Comparison of ENCODE assay signal across 23 cellular contexts in genomic region chr7:1204460-1204859, GRCh38. TPM values are rescaled to one million over a fixed set of nuclear protein-coding genes. Genes with fewer than 3 reads are reported as not detected.
"Had no signal": no experiment of that assay in that cellular context is flagged by ENCODE, and none has a peak within 500 bp of the region (broad histone marks: within the 10 kb centered on the region; RNA-seq: fewer than 3 reads in every experiment).

No MANE protein-coding gene starts in this region.

- H3K4me3 Mint-ChIP-seq: activated B cell treated with CpG ODN at 0.5 μM for 24 hours; activated CD4-positive, alpha-beta T cell treated with anti-CD3 and anti-CD28 coated beads for 36 hours; activated naive CD4-positive, alpha-beta T cell treated with anti-CD3 and anti-CD28 coated beads, Interleukin-2, amount 10 ng/mL, durations not matched to agents 7 days and 5 days; T-helper 1 cell treated with Interleukin-12 subunit alpha and Interleukin-12 subunit beta and Interleukin-4 antibody, amounts not matched to agents 30 μg/mL and 1 μg/mL, for 36 hours had no signal

- ATAC-seq: activated CD4-positive, alpha-beta T cell treated with anti-CD3 and anti-CD28 coated beads for 36 hours; body of pancreas; gastroesophageal sphincter; right lobe of liver had no signal

- H3K27ac Mint-ChIP-seq: activated B cell treated with CpG ODN at 0.5 μM for 24 hours; activated CD4-positive, alpha-beta T cell treated with anti-CD3 and anti-CD28 coated beads for 36 hours; activated naive CD4-positive, alpha-beta T cell treated with anti-CD3 and anti-CD28 coated beads, Interleukin-2, amount 10 ng/mL, durations not matched to agents 7 days and 5 days; T-helper 1 cell treated with Interleukin-12 subunit alpha and Interleukin-12 subunit beta and Interleukin-4 antibody, amounts not matched to agents 30 μg/mL and 1 μg/mL, for 36 hours had no signal

- H3K4me3 ChIP-seq: body of pancreas, cardiac muscle cell, gastroesophageal sphincter, right lobe of liver, upper lobe of left lung had no signal

- H3K27ac ChIP-seq: body of pancreas, cardiac muscle cell, gastroesophageal sphincter, right lobe of liver, upper lobe of left lung had no signal

- H3K36me3 Mint-ChIP-seq: activated naive CD4-positive, alpha-beta T cell treated with anti-CD3 and anti-CD28 coated beads, Interleukin-2, amount 10 ng/mL, durations not matched to agents 7 days and 5 days had no signal

- H3K9me3 Mint-ChIP-seq: activated B cell treated with CpG ODN at 0.5 μM for 24 hours; activated naive CD4-positive, alpha-beta T cell treated with anti-CD3 and anti-CD28 coated beads, Interleukin-2, amount 10 ng/mL, durations not matched to agents 7 days and 5 days; T-helper 1 cell treated with Interleukin-12 subunit alpha and Interleukin-12 subunit beta and Interleukin-4 antibody, amounts not matched to agents 30 μg/mL and 1 μg/mL, for 36 hours had no signal

- H3K36me3 ChIP-seq: cardiac muscle cell, gastroesophageal sphincter, right lobe of liver, upper lobe of left lung had no signal

- H3K4me1 ChIP-seq: body of pancreas, right lobe of liver had no signal

- DNase-seq: activated B cell treated with CpG ODN at 0.5 μM for 24 hours; activated CD4-positive, alpha-beta T cell treated with anti-CD3 and anti-CD28 coated beads for 36 hours; activated CD4-positive, alpha-beta T cell treated with anti-CD3 and anti-CD28 coated beads, Interleukin-2, amount 50 U/mL, for 48 hours; activated effector memory CD4-positive, alpha-beta T cell treated with anti-CD3 and anti-CD28 coated beads, Interleukin-2, amount 50 U/mL, for 16 hours; activated naive CD4-positive, alpha-beta T cell treated with anti-CD3 and anti-CD28 coated beads, Interleukin-2, amount 10 ng/mL, durations not matched to agents 7 days and 5 days; body of pancreas; effector memory CD4-positive, alpha-beta T cell; hypothalamus; nucleus accumbens; posterior cingulate gyrus; right lobe of liver; stimulated activated CD4-positive, alpha-beta T cell treated with anti-CD3 and anti-CD28 coated beads, Interleukin-4, amount 100 ng/mL, for 1 hour; stimulated activated naive CD4-positive, alpha-beta T cell treated with Interleukin-2 at 50 U/mL for 16 hours; T1000; upper lobe of left lung had no signal

- H3K9me3 ChIP-seq: body of pancreas, gastroesophageal sphincter, right lobe of liver, upper lobe of left lung had no signal

- H3K4me1 Mint-ChIP-seq: activated B cell treated with CpG ODN at 0.5 μM for 24 hours; activated CD4-positive, alpha-beta T cell treated with anti-CD3 and anti-CD28 coated beads for 36 hours; activated naive CD4-positive, alpha-beta T cell treated with anti-CD3 and anti-CD28 coated beads, Interleukin-2, amount 10 ng/mL, durations not matched to agents 7 days and 5 days had no signal

RNA-seq across cellular contexts. Expression of gene UNCX, which starts 28.2 kb away (rescaled TPM):
- total RNA-seq: activated B cell treated with CpG ODN at 0.5 μM for 24 hours; activated CD4-positive, alpha-beta T cell treated with anti-CD3 and anti-CD28 coated beads for 36 hours; activated CD8-positive, alpha-beta memory T cell treated with anti-CD3 and anti-CD28 coated beads for 36 hours; body of pancreas; dermis blood vessel endothelial cell; gastroesophageal sphincter; liver; myocyte; right lobe of liver; upper lobe of left lung had no signal
- polyA plus RNA-seq: esophagus, liver had no signal
